In genomic region chr19:387777-388176, GRCh38 we compare ENCODE assay signal across 32 cellular contexts. TPM values are rescaled to one million over a fixed set of nuclear protein-coding genes. Genes with fewer than 3 reads are reported as not detected.
"Had no signal": no experiment of that assay in that cellular context is flagged by ENCODE, and none has a peak within 500 bp of the region (broad histone marks: within the 10 kb centered on the region; RNA-seq: fewer than 3 reads in every experiment).

No MANE protein-coding gene starts in this region.

- H3K4me3 Mint-ChIP-seq: activated CD4-positive, alpha-beta memory T cell treated with anti-CD3 and anti-CD28 coated beads for 36 hours; activated T-helper 1 cell treated with anti-CD3 and anti-CD28 coated beads, Interleukin-12 subunit alpha, Interleukin-12 subunit beta, Interleukin-2, Interleukin-4 antibody, amounts not matched to agents 30 ng/mL and 10 ng/mL and 1 ng/mL, durations not matched to agents 14 hours and 24 hours and 36 hours; central memory CD8-positive, alpha-beta T cell; natural killer cell treated with Interleukin-12 subunit alpha and Interleukin-12 subunit beta and Interleukin-15 and Interleukin-18, amount 100 ng/mL, for 72 hours; stimulated activated effector memory CD8-positive, alpha-beta T cell treated with anti-CD3 and anti-CD28 coated beads, Interleukin-12 subunit alpha, Interleukin-12 subunit beta, amount 100 ng/mL, for 72 hours; stimulated activated naive CD8-positive, alpha-beta T cell treated with anti-CD3 and anti-CD28 coated beads, Interleukin-15, Interleukin-2, amounts not matched to agents 100 ng/mL and 50 ng/mL, for 24 hours had no signal

- H3K36me3 Mint-ChIP-seq: natural killer cell treated with Interleukin-12 subunit alpha and Interleukin-12 subunit beta and Interleukin-15 and Interleukin-18, amount 100 ng/mL, for 72 hours had no signal

- H3K4me2 ChIP-seq: hepatocyte had no signal

- H3K4me3 ChIP-seq: breast epithelium, gastrocnemius medialis, hepatocyte, left lung, lower lobe of right lung, mucosa of descending colon, prostate gland, skin epidermis, thoracic aorta had no signal

- H3K27ac Mint-ChIP-seq: activated CD4-positive, alpha-beta memory T cell treated with anti-CD3 and anti-CD28 coated beads for 36 hours; activated T-helper 1 cell treated with anti-CD3 and anti-CD28 coated beads, Interleukin-12 subunit alpha, Interleukin-12 subunit beta, Interleukin-2, Interleukin-4 antibody, amounts not matched to agents 30 ng/mL and 10 ng/mL and 1 ng/mL, durations not matched to agents 14 hours and 24 hours and 36 hours; natural killer cell treated with Interleukin-12 subunit alpha and Interleukin-12 subunit beta and Interleukin-15 and Interleukin-18, amount 100 ng/mL, for 72 hours; stimulated activated effector memory CD8-positive, alpha-beta T cell treated with anti-CD3 and anti-CD28 coated beads, Interleukin-12 subunit alpha, Interleukin-12 subunit beta, amount 100 ng/mL, for 72 hours; stimulated activated naive CD8-positive, alpha-beta T cell treated with anti-CD3 and anti-CD28 coated beads, Interleukin-15, Interleukin-2, amounts not matched to agents 100 ng/mL and 50 ng/mL, for 24 hours had no signal

- H3K36me3 ChIP-seq: breast epithelium, gastrocnemius medialis, left lung, lower lobe of right lung, neutrophil, prostate gland, thoracic aorta had no signal

- H2AFZ ChIP-seq: hepatocyte had no signal

- DNase-seq: activated CD4-positive, alpha-beta memory T cell treated with anti-CD3 and anti-CD28 coated beads for 36 hours; activated CD4-positive, alpha-beta T cell treated with anti-CD3 and anti-CD28 coated beads for 48 hours; activated CD8-positive, alpha-beta memory T cell treated with anti-CD3 and anti-CD28 coated beads, Interleukin-2, amount 50 U/mL, for 4 hours; activated gamma-delta T cell treated with Interleukin-2 at 50 U/mL for 16 hours; activated T-cell treated with anti-CD3 and anti-CD28 coated beads, Interleukin-2, amount 50 U/mL, for 1 hour; effector CD8-positive, alpha-beta T cell; gastrocnemius medialis; glutamatergic neuron; kidney; left lung; lower lobe of right lung; mesendoderm; mucosa of descending colon; retina; stimulated activated CD4-positive, alpha-beta T cell treated with anti-CD3 and anti-CD28 coated beads, Interleukin-12 subunit alpha, Interleukin-12 subunit beta, amount 100 ng/mL, for 4 hours; stimulated activated CD4-positive, alpha-beta T cell treated with anti-CD3 and anti-CD28 coated beads, Interleukin-4, amount 100 ng/mL, for 1 hour; trophoblast cell had no signal

- FAIRE-seq: colon, kidney, TTC549 had no signal

- H3K27ac ChIP-seq: breast epithelium, gastrocnemius medialis, hepatocyte, left lung, lower lobe of right lung, neutrophil, prostate gland, skin epidermis, thoracic aorta had no signal

- H3K9me3 Mint-ChIP-seq: central memory CD8-positive, alpha-beta T cell; natural killer cell treated with Interleukin-12 subunit alpha and Interleukin-12 subunit beta and Interleukin-15 and Interleukin-18, amount 100 ng/mL, for 72 hours; stimulated activated naive CD8-positive, alpha-beta T cell treated with anti-CD3 and anti-CD28 coated beads, Interleukin-15, Interleukin-2, amounts not matched to agents 100 ng/mL and 50 ng/mL, for 24 hours had no signal

- H3K27me3 ChIP-seq: hepatocyte had no signal

- H3K4me1 ChIP-seq: breast epithelium, gastrocnemius medialis, left lung, lower lobe of right lung, prostate gland had no signal

- H3K9me3 ChIP-seq: breast epithelium, gastrocnemius medialis, left lung, lower lobe of right lung, mucosa of descending colon, neutrophil, prostate gland, thoracic aorta had no signal

- H3K79me2 ChIP-seq: hepatocyte had no signal

RNA-seq across cellular contexts. Expression of gene C2CD4C, which starts 21.2 kb away (rescaled TPM):
- total RNA-seq: activated CD8-positive, alpha-beta memory T cell treated with anti-CD3 and anti-CD28 coated beads for 36 hours; natural killer cell treated with Interleukin-12 subunit alpha and Interleukin-12 subunit beta and Interleukin-15 and Interleukin-18, amount 100 ng/mL, for 72 hours; T-helper 1 cell treated with Interleukin-12 subunit alpha and Interleukin-12 subunit beta and Interleukin-4 antibody, amounts not matched to agents 30 ng/mL and 1 ng/mL, for 36 hours had no signal
